9 cellular contexts compared by ENCODE assay signal in the genomic region with DNA sequence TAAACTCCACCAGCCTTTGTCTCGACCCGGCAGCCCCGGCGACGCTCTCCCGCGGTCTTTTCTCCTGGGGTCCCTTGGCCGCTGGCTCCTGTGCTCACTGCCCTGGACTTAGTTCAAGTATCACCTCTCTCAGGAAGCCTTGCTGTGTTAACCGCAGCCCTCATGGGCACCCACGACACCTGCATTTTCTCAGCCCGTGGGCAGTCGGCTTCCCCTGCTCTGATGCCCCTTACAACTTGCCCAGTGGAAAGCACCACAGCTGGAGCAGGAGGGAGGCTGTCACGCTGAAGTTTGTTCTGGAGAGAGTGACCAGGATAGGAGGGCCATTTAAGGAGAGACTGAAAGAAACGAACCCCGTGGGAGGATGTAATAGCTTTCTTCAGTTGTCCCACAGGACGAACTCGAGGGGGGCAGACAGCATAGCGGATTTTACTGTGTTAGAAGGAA. TPM values are rescaled to one million over a fixed set of nuclear protein-coding genes. Genes with fewer than 3 reads are reported as not detected.
DNase-seq lines count a peak whose midpoint lies in the region; ATAC-seq and TF ChIP-seq lines count a peak whose summit lies in the region.
"Had no signal": no experiment of that assay in that cellular context is flagged by ENCODE, and none has a peak within 500 bp of the region (broad histone marks: within the 10 kb centered on the region; RNA-seq: fewer than 3 reads in every experiment).

No MANE protein-coding gene starts in this region.

- peaks cover 3 to 32% (median 26%) of the 10 kb centered on the region in 9 donors for H3K4me1 ChIP-seq in heart right ventricle

- H3K27me3 ChIP-seq in CD4-positive, alpha-beta T cell (ENCODE audit: control insufficient read depth, insufficient read depth, low read length) = no peaks in the 10 kb centered on the region
- H3K27me3 ChIP-seq in heart right ventricle = no peaks in the 10 kb centered on the region

- H3K27me3 Mint-ChIP-seq in CD4-positive, alpha-beta T cell = no peaks in the 10 kb centered on the region
- peaks cover 0 to 6% (median 0%) of the 10 kb centered on the region in 3 donors for H3K27me3 Mint-ChIP-seq in immature natural killer cell (ENCODE audit: low read depth in 3 of 3)
- H3K27me3 Mint-ChIP-seq: stimulated activated naive CD8-positive, alpha-beta T cell treated with anti-CD3 and anti-CD28 coated beads, Interleukin-15, Interleukin-2, amounts not matched to agents 100 ng/mL and 50 ng/mL, for 24 hours had no signal

- H3K4me3 ChIP-seq in WI38 (ENCODE audit: low read depth, low read length) (peak overlapping the region; percentile 97), heart right ventricle (peak overlapping the region; percentile 75 to 98 (median 84))

- 0 to 1% methylated on average over 18 of the region's 18 CpGs for WGBS in heart right ventricle, 2 donors

- H3K27ac Mint-ChIP-seq in CD4-positive, alpha-beta T cell = no peak overlapping the region
- no peak overlapping the region for H3K27ac Mint-ChIP-seq in immature natural killer cell
- H3K27ac Mint-ChIP-seq: stimulated activated naive CD8-positive, alpha-beta T cell treated with anti-CD3 and anti-CD28 coated beads, Interleukin-15, Interleukin-2, amounts not matched to agents 100 ng/mL and 50 ng/mL, for 24 hours had no signal

- no peak for TF ChIP-seq CTCF in CD4-positive, alpha-beta T cell (IDR thresholded peaks at IDR 0.05)
- no peak for TF ChIP-seq CTCF in WI38 (IDR thresholded peaks at IDR 0.05; ENCODE audit: low read depth, low read length)
- TF ChIP-seq CTCF in heart right ventricle (IDR thresholded peaks at IDR 0.05) = no peak

- intact Hi-C loops in CD4-positive, alpha-beta T cell (cut with DNase I, micrococcal nuclease) = loop anchor here in 1 of 2 experiments (5.0 to 10.0 kb wide), 3 partner anchors 268 to 453 kb away; partner anchors contain the start of genes HLF and MMD
- intact Hi-C loops in heart right ventricle (cut with DNase I) = no loop called here
- intact Hi-C loops in sciatic nerve (cut with DNase I) = no loop called here

- H3K9me3 ChIP-seq in CD4-positive, alpha-beta T cell (ENCODE audit: control insufficient read depth, low read length) = no peaks in the 10 kb centered on the region
- no peaks in the 10 kb centered on the region for H3K9me3 ChIP-seq in heart right ventricle

- peaks cover 5% of the 10 kb centered on the region for H3K4me1 Mint-ChIP-seq in CD4-positive, alpha-beta T cell (ENCODE audit: low read depth)
- peaks cover 20 to 24% of the 10 kb centered on the region in 2 donors for H3K4me1 Mint-ChIP-seq in immature natural killer cell

- POLR2A ChIA-PET in CD4-positive, alpha-beta T cell (lab: Charles Lee) = no interaction called here

- CTCF ChIA-PET in CD4-positive, alpha-beta T cell (lab: Charles Lee) = no interaction called here

- peaks cover 24% of the 10 kb centered on the region for H3K36me3 Mint-ChIP-seq in CD4-positive, alpha-beta T cell (ENCODE audit: low read depth)
- H3K36me3 Mint-ChIP-seq in immature natural killer cell = no peaks in the 10 kb centered on the region

- H3K36me3 ChIP-seq in heart right ventricle = peaks cover 0 to 17% (median 8%) of the 10 kb centered on the region in 9 donors

- H3K27ac ChIP-seq in CD4-positive, alpha-beta T cell (ENCODE audit: low read depth, low read length) = peak overlapping the region; percentile 61
- peak overlapping the region; percentile 51 to 91 (median 86) for H3K27ac ChIP-seq in heart right ventricle

- H3K9me3 Mint-ChIP-seq in CD4-positive, alpha-beta T cell = no peaks in the 10 kb centered on the region
- H3K9me3 Mint-ChIP-seq in immature natural killer cell = no peaks in the 10 kb centered on the region
- H3K9me3 Mint-ChIP-seq: stimulated activated naive CD8-positive, alpha-beta T cell treated with anti-CD3 and anti-CD28 coated beads, Interleukin-15, Interleukin-2, amounts not matched to agents 100 ng/mL and 50 ng/mL, for 24 hours had no signal

- no peak overlapping the region for H3K4me3 Mint-ChIP-seq in CD4-positive, alpha-beta T cell
- H3K4me3 Mint-ChIP-seq in immature natural killer cell = no peak overlapping the region
- H3K4me3 Mint-ChIP-seq: stimulated activated naive CD8-positive, alpha-beta T cell treated with anti-CD3 and anti-CD28 coated beads, Interleukin-15, Interleukin-2, amounts not matched to agents 100 ng/mL and 50 ng/mL, for 24 hours had no signal

- peak; percentile 18 for ATAC-seq in CD4-positive, alpha-beta T cell (ENCODE audit: poor library complexity)
- ATAC-seq in GM19043 (IDR thresholded peaks at IDR 0.05; ENCODE audit: low read depth, unreplicated experiment) (peak; percentile 27), HG03159 (IDR thresholded peaks at IDR 0.05; ENCODE audit: unreplicated experiment) (peak; percentile 34), heart right ventricle (peak; percentile 47 to 76 (median 70)), sciatic nerve (peak; percentile 62)

- DNase-seq in CD4-positive, alpha-beta T cell = peak in 3 of 10 experiments; percentile 7 to 14 (median 13)
- DNase-seq in heart right ventricle (peak in 1 of 2 donors; percentile 20), sciatic nerve (ENCODE audit: low spot score) (no peak), immature natural killer cell (no peak), medulla oblongata (ENCODE audit: extremely low spot score) (no peak)

RNA-seq across cellular contexts. Expression of gene STXBP4, which starts 0.4 kb away (rescaled TPM):
- 1 to 10 TPM; 5.1 to 5.4 TPM for total RNA-seq in CD4-positive, alpha-beta T cell
- 1 to 10 TPM; 3.4 to 8.3 (median 5.1) TPM for total RNA-seq in heart right ventricle
- 1 to 10 TPM in 1 of 2 donors, under 1 TPM in 1; 0.77 to 1.0 TPM for polyA plus RNA-seq in heart right ventricle
- total RNA-seq in sciatic nerve = 22.2 TPM
- 1 to 10 TPM in 1 of 3 donors, under 1 TPM in 1, not detected in 1; 0.58 to 5.9 TPM for polyA plus RNA-seq in immature natural killer cell

RNA-seq across cellular contexts. Expression of gene COX11, which starts 0.5 kb away (rescaled TPM):
- total RNA-seq in CD4-positive, alpha-beta T cell = 10 to 100 TPM; 24.1 to 30.3 TPM
- 10 to 100 TPM; 38.5 to 64.6 (median 56.7) TPM for total RNA-seq in heart right ventricle
- 10 to 100 TPM; 18.9 to 35.6 TPM for polyA plus RNA-seq in heart right ventricle
- 57.2 TPM for total RNA-seq in sciatic nerve
- polyA plus RNA-seq in immature natural killer cell = 10 to 100 TPM; 45.5 to 79.6 (median 57.2) TPM

Comparison
In these comparisons a context has a peak if more than half of its experiments do, and no peak if none do; other contexts are left out.
1. ATAC-seq: peak in every context shown above with its lines; median percentile 70 in heart right ventricle; 62 in sciatic nerve; 34 in HG03159; 27 in GM19043; 18 in CD4-positive, alpha-beta T cell.